1 cellular context compared by ENCODE assay signal in the genomic region with DNA sequence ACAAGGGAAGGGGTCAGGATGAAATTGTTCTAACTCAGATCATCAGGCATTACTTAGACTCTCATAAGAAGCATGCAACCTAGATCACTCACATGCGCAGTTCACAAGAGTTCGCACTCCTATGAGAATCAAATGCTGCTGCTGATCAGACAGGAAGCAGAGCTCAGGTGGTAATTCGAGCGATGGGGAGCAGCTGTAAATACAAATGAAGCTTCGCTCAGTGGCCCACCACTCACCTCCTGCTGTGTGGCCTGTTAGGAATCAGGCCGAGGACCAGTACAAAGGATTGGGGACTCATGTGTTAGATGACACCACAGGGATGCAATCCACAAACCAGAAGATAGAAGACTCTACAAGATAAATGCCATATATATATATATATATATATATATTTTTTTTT.
TF ChIP-seq lines count a peak whose summit lies in the region.

No MANE protein-coding gene starts in this region.

TF ChIP-seq in HEK293, 187 proteins besides CTCF, POLR2A, EP300 and RAD21:
- TF ChIP-seq OVOL3 (tag by site-specific recombination; IDR thresholded peaks at IDR 0.05) (no peak), ZNF610 (tag by site-specific recombination; IDR thresholded peaks at IDR 0.05; ENCODE audit: borderline replicate concordance) (peak; percentile 90)
